2 cellular contexts compared by ENCODE assay signal in the genomic region with DNA sequence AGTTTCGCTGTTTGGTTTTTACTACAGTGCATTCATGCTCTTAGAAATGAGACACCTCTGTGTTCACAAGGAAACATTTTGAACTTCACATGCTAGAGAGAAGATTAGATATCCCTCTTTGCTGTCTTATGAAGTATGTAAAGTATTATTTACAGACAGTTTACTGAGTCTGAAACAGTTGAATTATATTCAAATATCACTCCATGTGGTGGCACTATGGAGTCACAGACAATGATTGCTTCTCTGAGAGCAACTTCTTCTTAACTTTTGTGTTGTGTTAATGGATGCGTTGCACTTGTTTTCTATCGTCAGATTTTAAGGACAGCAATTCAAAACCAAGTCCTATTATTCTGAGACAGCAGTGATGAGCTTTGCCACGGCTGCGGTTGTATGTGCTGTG.
TF ChIP-seq lines count a peak whose summit lies in the region.

No MANE protein-coding gene starts in this region.

TF ChIP-seq in SK-N-SH, 30 proteins besides CTCF, POLR2A, EP300 and RAD21 (continued from another document):
- TF ChIP-seq, protein P1, sequence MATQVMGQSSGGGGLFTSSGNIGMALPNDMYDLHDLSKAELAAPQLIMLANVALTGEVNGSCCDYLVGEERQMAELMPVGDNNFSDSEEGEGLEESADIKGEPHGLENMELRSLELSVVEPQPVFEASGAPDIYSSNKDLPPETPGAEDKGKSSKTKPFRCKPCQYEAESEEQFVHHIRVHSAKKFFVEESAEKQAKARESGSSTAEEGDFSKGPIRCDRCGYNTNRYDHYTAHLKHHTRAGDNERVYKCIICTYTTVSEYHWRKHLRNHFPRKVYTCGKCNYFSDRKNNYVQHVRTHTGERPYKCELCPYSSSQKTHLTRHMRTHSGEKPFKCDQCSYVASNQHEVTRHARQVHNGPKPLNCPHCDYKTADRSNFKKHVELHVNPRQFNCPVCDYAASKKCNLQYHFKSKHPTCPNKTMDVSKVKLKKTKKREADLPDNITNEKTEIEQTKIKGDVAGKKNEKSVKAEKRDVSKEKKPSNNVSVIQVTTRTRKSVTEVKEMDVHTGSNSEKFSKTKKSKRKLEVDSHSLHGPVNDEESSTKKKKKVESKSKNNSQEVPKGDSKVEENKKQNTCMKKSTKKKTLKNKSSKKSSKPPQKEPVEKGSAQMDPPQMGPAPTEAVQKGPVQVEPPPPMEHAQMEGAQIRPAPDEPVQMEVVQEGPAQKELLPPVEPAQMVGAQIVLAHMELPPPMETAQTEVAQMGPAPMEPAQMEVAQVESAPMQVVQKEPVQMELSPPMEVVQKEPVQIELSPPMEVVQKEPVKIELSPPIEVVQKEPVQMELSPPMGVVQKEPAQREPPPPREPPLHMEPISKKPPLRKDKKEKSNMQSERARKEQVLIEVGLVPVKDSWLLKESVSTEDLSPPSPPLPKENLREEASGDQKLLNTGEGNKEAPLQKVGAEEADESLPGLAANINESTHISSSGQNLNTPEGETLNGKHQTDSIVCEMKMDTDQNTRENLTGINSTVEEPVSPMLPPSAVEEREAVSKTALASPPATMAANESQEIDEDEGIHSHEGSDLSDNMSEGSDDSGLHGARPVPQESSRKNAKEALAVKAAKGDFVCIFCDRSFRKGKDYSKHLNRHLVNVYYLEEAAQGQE (IDR thresholded peaks at IDR 0.05; ENCODE audit: low read depth, low read length), result no peak
- TF ChIP-seq GABPA (IDR thresholded peaks at IDR 0.05; ENCODE audit: low read depth), result no peak
- no peak for TF ChIP-seq ELF1 (IDR thresholded peaks at IDR 0.05)
- TF ChIP-seq, protein P2, sequence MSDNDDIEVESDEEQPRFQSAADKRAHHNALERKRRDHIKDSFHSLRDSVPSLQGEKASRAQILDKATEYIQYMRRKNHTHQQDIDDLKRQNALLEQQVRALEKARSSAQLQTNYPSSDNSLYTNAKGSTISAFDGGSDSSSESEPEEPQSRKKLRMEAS (IDR thresholded peaks at IDR 0.05; ENCODE audit: low read depth), result no peak
- no peak for TF ChIP-seq TAF1 (IDR thresholded peaks at IDR 0.05; ENCODE audit: borderline replicate concordance, low read depth, low read length)

TF ChIP-seq in SK-N-SH treated with all-trans-retinoic acid at 6 μM for 48 hours, 23 proteins besides CTCF, POLR2A, EP300 and RAD21 (continued from another document):
- TF ChIP-seq, protein P3, sequence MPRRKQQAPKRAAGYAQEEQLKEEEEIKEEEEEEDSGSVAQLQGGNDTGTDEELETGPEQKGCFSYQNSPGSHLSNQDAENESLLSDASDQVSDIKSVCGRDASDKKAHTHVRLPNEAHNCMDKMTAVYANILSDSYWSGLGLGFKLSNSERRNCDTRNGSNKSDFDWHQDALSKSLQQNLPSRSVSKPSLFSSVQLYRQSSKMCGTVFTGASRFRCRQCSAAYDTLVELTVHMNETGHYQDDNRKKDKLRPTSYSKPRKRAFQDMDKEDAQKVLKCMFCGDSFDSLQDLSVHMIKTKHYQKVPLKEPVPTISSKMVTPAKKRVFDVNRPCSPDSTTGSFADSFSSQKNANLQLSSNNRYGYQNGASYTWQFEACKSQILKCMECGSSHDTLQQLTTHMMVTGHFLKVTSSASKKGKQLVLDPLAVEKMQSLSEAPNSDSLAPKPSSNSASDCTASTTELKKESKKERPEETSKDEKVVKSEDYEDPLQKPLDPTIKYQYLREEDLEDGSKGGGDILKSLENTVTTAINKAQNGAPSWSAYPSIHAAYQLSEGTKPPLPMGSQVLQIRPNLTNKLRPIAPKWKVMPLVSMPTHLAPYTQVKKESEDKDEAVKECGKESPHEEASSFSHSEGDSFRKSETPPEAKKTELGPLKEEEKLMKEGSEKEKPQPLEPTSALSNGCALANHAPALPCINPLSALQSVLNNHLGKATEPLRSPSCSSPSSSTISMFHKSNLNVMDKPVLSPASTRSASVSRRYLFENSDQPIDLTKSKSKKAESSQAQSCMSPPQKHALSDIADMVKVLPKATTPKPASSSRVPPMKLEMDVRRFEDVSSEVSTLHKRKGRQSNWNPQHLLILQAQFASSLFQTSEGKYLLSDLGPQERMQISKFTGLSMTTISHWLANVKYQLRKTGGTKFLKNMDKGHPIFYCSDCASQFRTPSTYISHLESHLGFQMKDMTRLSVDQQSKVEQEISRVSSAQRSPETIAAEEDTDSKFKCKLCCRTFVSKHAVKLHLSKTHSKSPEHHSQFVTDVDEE (CRISPR knock-in tag; IDR thresholded peaks at IDR 0.05), result no peak
- no peak for TF ChIP-seq CSDC2 (CRISPR knock-in tag; IDR thresholded peaks at IDR 0.05)
